ENCODE assay signal across 15 cellular contexts in the genomic region with DNA sequence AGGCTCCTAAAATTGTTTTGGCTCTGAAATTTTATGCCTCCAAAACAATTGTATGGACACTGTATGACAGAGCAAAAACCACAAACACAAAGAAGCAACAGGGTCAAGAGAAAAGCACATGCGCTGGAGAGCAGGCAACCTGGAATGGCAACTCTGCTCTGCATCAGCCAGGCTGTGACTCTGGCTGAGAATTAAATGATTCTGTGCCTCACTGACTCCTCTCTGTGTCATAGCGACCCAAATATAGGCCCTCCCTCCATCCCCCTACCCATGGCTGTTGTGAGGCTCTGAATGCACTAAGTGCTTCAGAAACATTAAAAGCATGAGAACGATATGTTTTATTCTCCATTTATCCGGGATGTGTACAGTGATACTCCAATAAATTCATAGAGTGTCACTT. TPM values are rescaled to one million over a fixed set of nuclear protein-coding genes. Genes with fewer than 3 reads are reported as not detected.
A peak's percentile ranks its signal among the peaks of the same experiment; 100 is the strongest.
DNase-seq lines count a peak whose midpoint lies in the region; TF ChIP-seq lines count a peak whose summit lies in the region.
"Had no signal": no experiment of that assay in that cellular context is flagged by ENCODE, and none has a peak within 500 bp of the region (broad histone marks: within the 10 kb centered on the region; RNA-seq: fewer than 3 reads in every experiment).

No MANE protein-coding gene starts in this region.

- 82% methylated on average over 4 of the region's 4 CpGs for WGBS in esophagus muscularis mucosa

- no peaks in the 10 kb centered on the region for H3K36me3 ChIP-seq in esophagus muscularis mucosa

- no peak overlapping the region for H3K4me3 ChIP-seq in esophagus muscularis mucosa
- H3K4me3 ChIP-seq: A549 had no signal

- H3K4me1 ChIP-seq in esophagus muscularis mucosa: no peaks in the 10 kb centered on the region
- H3K4me1 ChIP-seq: A549, Caco-2 had no signal

- no peak overlapping the region for H3K27ac ChIP-seq in esophagus muscularis mucosa (replicated peaks in 1 of 4)
- H3K27ac ChIP-seq: 22Rv1, A549, C4-2B had no signal

- TF ChIP-seq EP300 in esophagus muscularis mucosa (IDR thresholded peaks at IDR 0.05): no peak

- no peaks in the 10 kb centered on the region for H3K27me3 ChIP-seq in esophagus muscularis mucosa

- peak; percentile 15 for DNase-seq in NCI-H1092 (lab: John Stamatoyannopoulos, UW)
- no peak for DNase-seq in NCI-H1092 treated with DMSO at 0.1 percent for 48 hours (lab: John Stamatoyannopoulos, UW)
- peak; percentile 73 for DNase-seq in NCI-H128 (lab: John Stamatoyannopoulos, UW; ENCODE audit: unreplicated experiment)
- peak; percentile 47 for DNase-seq in NCI-H2107 treated with DMSO at 0.1 percent for 48 hours (lab: John Stamatoyannopoulos, UW; ENCODE audit: unreplicated experiment)
- DNase-seq in esophagus muscularis mucosa (ENCODE audit: extremely low spot score): peak; percentile 75
- DNase-seq in activated CD4-positive, CD25-positive, alpha-beta regulatory T cell treated with anti-CD3 and anti-CD28 coated beads, Interleukin-2, amount 50 U/mL, for 72 hours: no peak
- DNase-seq in OCI-M2 (lab: John Stamatoyannopoulos, UW; ENCODE audit: unreplicated experiment): no peak
- DNase-seq: AML-193; Caco-2; CD4-positive, alpha-beta T cell; H9 had no signal

- intact Hi-C loops in esophagus muscularis mucosa (cut with DNase I): no loop called here

- no peaks in the 10 kb centered on the region for H3K9me3 ChIP-seq in esophagus muscularis mucosa
- H3K9me3 ChIP-seq: A549, Caco-2 had no signal

- no peak for TF ChIP-seq POLR2A in esophagus muscularis mucosa (IDR thresholded peaks at IDR 0.05; ENCODE audit: low read depth)

- TF ChIP-seq CTCF in esophagus muscularis mucosa (IDR thresholded peaks at IDR 0.05): no peak

RNA-seq across cellular contexts. Expression of a gene that starts 24.9 kb away (rescaled TPM):
- 1 to 10 TPM; 2.1 to 3.5 (median 2.5) TPM for total RNA-seq in esophagus muscularis mucosa
- total RNA-seq: HepG2 had no signal

Comparison
In these comparisons a context has a peak if more than half of its experiments do, and no peak if none do; other contexts are left out.
1. DNase-seq: peak in NCI-H1092 (single experiment), NCI-H128 (single experiment), NCI-H2107 treated with DMSO at 0.1 percent for 48 hours (single experiment) and esophagus muscularis mucosa (single experiment); none in NCI-H1092 treated with DMSO at 0.1 percent for 48 hours (single experiment), activated CD4-positive, CD25-positive, alpha-beta regulatory T cell treated with anti-CD3 and anti-CD28 coated beads, Interleukin-2, amount 50 U/mL, for 72 hours (single experiment) and OCI-M2 (single experiment).